Comparison of ENCODE assay signal across 8 cellular contexts in genomic region chr19:20423381-20424207, GRCh38.
DNase-seq lines count a peak whose midpoint lies in the region; ATAC-seq and TF ChIP-seq lines count a peak whose summit lies in the region.

No MANE protein-coding gene starts in this region.

- H3K4me3 ChIP-seq in endodermal cell (ENCODE audit: low read length): peak overlapping the region; percentile 88
- peak overlapping the region; percentile 60 for H3K4me3 ChIP-seq in mesodermal cell (ENCODE audit: extremely low read depth, insufficient read depth, low read length, poor library complexity, severe bottlenecking)

- H3K27ac ChIP-seq in endodermal cell (ENCODE audit: low read depth, low read length) (peak overlapping the region; percentile 12), mesodermal cell (ENCODE audit: low read depth, low read length, severe bottlenecking) (peak overlapping the region; percentile 85)

- H3K4me3 Mint-ChIP-seq in endodermal cell: peak overlapping the region; percentile 95

- H3K9me3 ChIP-seq in endodermal cell (ENCODE audit: control insufficient read depth, low read length) (peaks cover 11% of the 10 kb centered on the region), mesodermal cell (ENCODE audit: control insufficient read depth, low read length) (no peaks in the 10 kb centered on the region)

- DNase-seq in NCI-H146 (lab: John Stamatoyannopoulos, UW): peak; percentile 16
- no peak for DNase-seq in NCI-H146 treated with DMSO at 0.1 percent for 48 hours (lab: John Stamatoyannopoulos, UW; ENCODE audit: unreplicated experiment)
- peak; percentile 27 to 44 for DNase-seq in activated CD4-positive, alpha-beta T cell treated with anti-CD3 and anti-CD28 coated beads, Interleukin-2, amount 50 U/mL, for 48 hours
- DNase-seq in endodermal cell: peak; percentile 67
- DNase-seq in stimulated activated CD8-positive, alpha-beta memory T cell treated with anti-CD3 and anti-CD28 coated beads, Interleukin-7, amount 100 ng/mL, for 48 hours (ENCODE audit: extremely low read depth in 1 of 2, low read depth in 1 of 2): peak; percentile 2 to 16

- H3K27me3 ChIP-seq in endodermal cell (ENCODE audit: control insufficient read depth, insufficient read depth, low read length, poor library complexity, severe bottlenecking): no peaks in the 10 kb centered on the region

- H3K4me1 ChIP-seq in endodermal cell (ENCODE audit: control insufficient read depth, insufficient read depth, low read length) (no peaks in the 10 kb centered on the region), mesodermal cell (ENCODE audit: control insufficient read depth, insufficient read depth, low read length, poor library complexity, severe bottlenecking) (no peaks in the 10 kb centered on the region)

- TF ChIP-seq CTCF in endodermal cell (conservative IDR thresholded peaks at IDR 0.05): no peak

- ATAC-seq in GM21360 (IDR thresholded peaks at IDR 0.05; ENCODE audit: unreplicated experiment) (no peak), GM18498 (IDR thresholded peaks at IDR 0.05; ENCODE audit: unreplicated experiment) (no peak)

- peaks cover 22% of the 10 kb centered on the region for H3K36me3 ChIP-seq in endodermal cell (ENCODE audit: control insufficient read depth, insufficient read depth, low read length)
- H3K36me3 ChIP-seq in mesodermal cell (ENCODE audit: control insufficient read depth, insufficient read depth, low read length): peaks cover 24% of the 10 kb centered on the region

- peaks cover 17% of the 10 kb centered on the region for H3K4me1 Mint-ChIP-seq in endodermal cell

- H3K36me3 Mint-ChIP-seq in endodermal cell (ENCODE audit: low read depth): peaks cover 34% of the 10 kb centered on the region

- no peaks in the 10 kb centered on the region for H3K9me3 Mint-ChIP-seq in endodermal cell

- H3K27ac Mint-ChIP-seq in endodermal cell: peak overlapping the region; percentile 97

- H3K27me3 Mint-ChIP-seq in endodermal cell (ENCODE audit: insufficient read depth): no peaks in the 10 kb centered on the region

- 2 to 6% methylated on average over 13 to 42 of the region's 44 CpGs for WGBS in endodermal cell (ENCODE audit: insufficient coverage in 1 of 2, insufficient read length in 1 of 2), 2 experiments
- 7 to 11% methylated on average over 20 to 21 of the region's 44 CpGs for WGBS in mesodermal cell (ENCODE audit: insufficient coverage in 2 of 2), 2 experiments

- peak overlapping the region; percentile 89 for H3K9ac ChIP-seq in endodermal cell (ENCODE audit: extremely low read depth, low read length, poor library complexity, severe bottlenecking)
